Comparison of ENCODE assay signal across 8 cellular contexts in the genomic region with DNA sequence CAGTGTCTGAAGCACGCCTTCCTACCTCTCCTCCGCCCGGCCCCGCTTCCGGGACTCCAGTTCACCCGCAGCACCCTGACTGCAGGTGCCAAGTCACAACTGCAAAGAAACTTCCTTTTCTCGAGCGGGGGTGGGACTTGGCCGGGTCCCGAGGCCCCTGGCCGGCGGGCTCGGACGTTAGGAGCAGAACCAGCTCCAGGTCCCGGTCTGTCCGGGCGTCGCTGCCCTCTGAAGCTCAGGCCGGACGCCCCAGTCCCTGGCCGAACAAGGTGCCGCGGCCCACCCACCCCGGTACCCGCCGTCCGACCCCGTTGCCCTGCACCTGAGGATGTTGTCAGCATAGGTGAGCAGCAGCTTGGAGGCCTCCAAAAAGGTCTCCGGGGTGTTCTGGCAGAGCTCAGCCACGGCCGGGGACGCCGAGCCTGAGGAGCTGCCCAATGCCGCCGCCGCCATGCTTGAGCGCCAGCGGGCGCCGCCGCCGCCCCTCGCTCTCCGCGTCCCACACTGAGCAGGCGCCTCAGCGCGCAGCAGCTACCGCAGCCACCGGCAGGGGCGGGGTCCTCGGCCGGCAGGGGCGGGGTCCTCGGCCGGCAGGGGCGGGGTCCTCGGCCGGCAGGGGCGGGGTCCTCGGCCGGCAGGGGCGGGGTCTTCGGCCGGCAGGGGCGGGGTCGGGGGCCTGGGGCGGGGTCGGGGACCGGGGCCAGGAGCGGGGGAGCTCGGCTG. TPM values are rescaled to one million over a fixed set of nuclear protein-coding genes. Genes with fewer than 3 reads are reported as not detected.
DNase-seq lines count a peak whose midpoint lies in the region; ATAC-seq lines count a peak whose summit lies in the region.

A gene with protein sequence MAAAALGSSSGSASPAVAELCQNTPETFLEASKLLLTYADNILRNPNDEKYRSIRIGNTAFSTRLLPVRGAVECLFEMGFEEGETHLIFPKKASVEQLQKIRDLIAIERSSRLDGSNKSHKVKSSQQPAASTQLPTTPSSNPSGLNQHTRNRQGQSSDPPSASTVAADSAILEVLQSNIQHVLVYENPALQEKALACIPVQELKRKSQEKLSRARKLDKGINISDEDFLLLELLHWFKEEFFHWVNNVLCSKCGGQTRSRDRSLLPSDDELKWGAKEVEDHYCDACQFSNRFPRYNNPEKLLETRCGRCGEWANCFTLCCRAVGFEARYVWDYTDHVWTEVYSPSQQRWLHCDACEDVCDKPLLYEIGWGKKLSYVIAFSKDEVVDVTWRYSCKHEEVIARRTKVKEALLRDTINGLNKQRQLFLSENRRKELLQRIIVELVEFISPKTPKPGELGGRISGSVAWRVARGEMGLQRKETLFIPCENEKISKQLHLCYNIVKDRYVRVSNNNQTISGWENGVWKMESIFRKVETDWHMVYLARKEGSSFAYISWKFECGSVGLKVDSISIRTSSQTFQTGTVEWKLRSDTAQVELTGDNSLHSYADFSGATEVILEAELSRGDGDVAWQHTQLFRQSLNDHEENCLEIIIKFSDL (minus strand): TSS at position 506 of the 723 bp plus-strand sequence. CDS start 53 bp downstream, at position 453.

- DNase-seq in CMK (ENCODE audit: low read depth) = peak; percentile 47
- peak; percentile 78 for DNase-seq in HK-2 (ENCODE audit: unreplicated experiment)
- DNase-seq in OCI-M1 (lab: John Stamatoyannopoulos, UW) = peak; percentile 87
- DNase-seq in activated T-cell treated with anti-CD3 and anti-CD28 coated beads for 24 hours (ENCODE audit: low read depth) = peak; percentile 80
- peak; percentile 20 for DNase-seq in epithelial cell of prostate (ENCODE audit: low read depth, low spot score)
- DNase-seq in mucosa of gallbladder (ENCODE audit: low spot score) = peak; percentile 85
- peak; percentile 71 for DNase-seq in stimulated activated CD8-positive, alpha-beta memory T cell treated with anti-CD3 and anti-CD28 coated beads, Interleukin-4, amount 100 ng/mL, for 24 hours (ENCODE audit: low read depth)

- H3K27ac ChIP-seq in epithelial cell of prostate = peak within 1 kb of the TSS; percentile 68

- peak; percentile 71 for ATAC-seq in GM19463 (IDR thresholded peaks at IDR 0.05; ENCODE audit: unreplicated experiment)

RNA-seq across cellular contexts. Expression of the gene that starts here (rescaled TPM):
- 33.3 TPM for total RNA-seq in mucosa of gallbladder

Comparison
In these comparisons a context has a peak if more than half of its experiments do, and no peak if none do; other contexts are left out.
1. Peak in every context shown above with its lines: DNase-seq, ATAC-seq and H3K27ac ChIP-seq.
2. DNase-seq: peak in every context shown above with its lines; median percentile 87 in OCI-M1; 85 in mucosa of gallbladder; 80 in activated T-cell treated with anti-CD3 and anti-CD28 coated beads for 24 hours; 78 in HK-2; 71 in stimulated activated CD8-positive, alpha-beta memory T cell treated with anti-CD3 and anti-CD28 coated beads, Interleukin-4, amount 100 ng/mL, for 24 hours; 47 in CMK; 20 in epithelial cell of prostate.